In the genomic region with DNA sequence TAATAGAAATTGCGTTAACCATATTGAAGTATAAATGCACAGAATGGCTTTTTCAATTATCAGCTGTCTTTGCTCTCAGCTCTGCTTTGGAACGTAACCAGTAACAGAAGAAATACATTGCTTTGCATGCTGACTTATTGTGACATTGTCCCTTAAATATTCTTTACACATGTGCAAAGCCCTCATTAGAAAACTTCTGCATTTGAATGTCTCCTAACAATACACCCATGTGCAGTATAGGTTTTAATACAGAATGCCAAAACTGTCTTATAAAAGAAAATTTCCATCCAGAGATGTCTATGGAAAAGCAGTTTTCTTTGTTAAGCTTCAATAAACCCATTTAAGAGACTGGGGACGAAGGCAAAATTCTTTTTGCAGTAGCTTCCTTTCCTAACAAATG, we compare ENCODE assay signal across 3 cellular contexts.
"Had no signal": no experiment of that assay in that cellular context is flagged by ENCODE, and none has a peak within 500 bp of the region (broad histone marks: within the 10 kb centered on the region; RNA-seq: fewer than 3 reads in every experiment).

No MANE protein-coding gene starts in this region.

- ATAC-seq: GM12878 had no signal

- DNase-seq: GDM1, GF-D8 had no signal

- H3K4me3 ChIP-seq: GM12878 had no signal
